8 cellular contexts compared by ENCODE assay signal in the genomic region with DNA sequence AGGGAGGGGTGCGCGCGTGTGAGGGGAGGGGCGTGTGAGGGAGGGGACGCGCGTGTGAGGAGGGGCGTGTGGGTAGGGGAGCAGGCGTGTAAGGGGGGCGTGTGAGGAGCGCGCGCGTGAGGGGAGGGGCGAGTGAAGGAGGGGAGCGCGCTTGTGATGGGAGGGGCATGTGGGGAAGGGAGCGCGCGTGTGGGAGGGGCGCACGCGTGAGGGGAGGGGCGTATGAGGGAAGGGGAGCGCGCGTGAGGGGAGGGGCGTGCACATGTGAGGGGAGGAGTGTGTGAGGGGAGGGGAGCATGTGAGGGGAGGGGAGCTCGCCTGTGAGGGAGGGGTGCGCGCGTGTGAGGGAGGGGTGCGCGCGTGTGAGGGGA. TPM values are rescaled to one million over a fixed set of nuclear protein-coding genes. Genes with fewer than 3 reads are reported as not detected.
DNase-seq lines count a peak whose midpoint lies in the region; ATAC-seq and TF ChIP-seq lines count a peak whose summit lies in the region.

No MANE protein-coding gene starts in this region.

- H3K27me3 ChIP-seq in Panc1 (ENCODE audit: control insufficient read depth, insufficient read depth, low read length): no peaks in the 10 kb centered on the region
- no peaks in the 10 kb centered on the region for H3K27me3 ChIP-seq in fibroblast of lung (ENCODE audit: control insufficient read depth, insufficient read depth, low read length)

- POLR2A ChIA-PET in Panc1 (lab: Charles Lee): no interaction called here
- POLR2A ChIA-PET in naive thymus-derived CD8-positive, alpha-beta T cell (lab: Charles Lee): interaction anchor here (0.6 to 10.1 kb wide), 6 partner anchors 17 to 644 kb away, joined by 3 to 153 read pairs (median 4); a partner anchor contains a TSS

- no peak overlapping the region for H3K27ac ChIP-seq in Panc1 (ENCODE audit: low read length)
- H3K27ac ChIP-seq in fibroblast of lung (ENCODE audit: insufficient read depth, low read length): no peak overlapping the region

- TF ChIP-seq CTCF in Panc1 (IDR thresholded peaks at IDR 0.05) (no peak), fibroblast of lung (conservative IDR thresholded peaks at IDR 0.05 in 1 of 2, IDR thresholded peaks at IDR 0.05 in 1 of 2; ENCODE audit: low read depth in 1 of 2, low read length in 2 of 2) (no peak)

- peak overlapping the region; percentile 53 for H3K27ac Mint-ChIP-seq in activated T-helper 17 cell treated with anti-CD3 and anti-CD28 coated beads, Interleukin-2, amount 50 U/mL, for 72 hours
- H3K27ac Mint-ChIP-seq in naive thymus-derived CD8-positive, alpha-beta T cell: peak overlapping the region; percentile 43 to 99 (median 96)
- H3K27ac Mint-ChIP-seq in stimulated activated naive B cell treated with anti-CD40 and anti-IgM and Interleukin-4, amounts not matched to agents 10 μg/mL and 1 μg/mL and 100 μg/mL, for 72 hours: peak overlapping the region; percentile 99

- no peak overlapping the region for H3K9ac ChIP-seq in fibroblast of lung (ENCODE audit: insufficient read depth, low read length)

- no peaks in the 10 kb centered on the region for H3K9me3 ChIP-seq in Panc1 (ENCODE audit: control insufficient read depth, insufficient read depth, low read depth, low read length)
- no peaks in the 10 kb centered on the region for H3K9me3 ChIP-seq in fibroblast of lung (ENCODE audit: control insufficient read depth, insufficient read depth, low read depth, low read length)

- H3K36me3 ChIP-seq in Panc1 (ENCODE audit: control insufficient read depth, insufficient read depth, low read length): no peaks in the 10 kb centered on the region
- no peaks in the 10 kb centered on the region for H3K36me3 ChIP-seq in fibroblast of lung (ENCODE audit: control insufficient read depth, insufficient read depth, low read length)

- H3K36me3 Mint-ChIP-seq in activated T-helper 17 cell treated with anti-CD3 and anti-CD28 coated beads, Interleukin-2, amount 50 U/mL, for 72 hours (ENCODE audit: low read depth): peaks cover 64% of the 10 kb centered on the region
- H3K36me3 Mint-ChIP-seq in naive thymus-derived CD8-positive, alpha-beta T cell: peaks cover 0 to 12% (median 0%) of the 10 kb centered on the region in 3 donors
- H3K36me3 Mint-ChIP-seq in stimulated activated naive B cell treated with anti-CD40 and anti-IgM and Interleukin-4, amounts not matched to agents 10 μg/mL and 1 μg/mL and 100 μg/mL, for 72 hours: peaks cover 0 to 8% of the 10 kb centered on the region in 2 donors

- in situ Hi-C loops in Panc1 (cut with HindIII; ENCODE audit: low pct_unique_long_range_greater_than_20kb, low sequenced_read_pairs): no loop called here

- H3K4me1 ChIP-seq in Panc1 (ENCODE audit: control insufficient read depth, insufficient read depth, low read length): peaks cover 3% of the 10 kb centered on the region; the same call in 1 of the 2 replicates
- peaks cover 8% of the 10 kb centered on the region for H3K4me1 ChIP-seq in fibroblast of lung (ENCODE audit: control insufficient read depth, extremely low read depth, insufficient read depth, low read length)

- H3K27me3 Mint-ChIP-seq in activated T-helper 17 cell treated with anti-CD3 and anti-CD28 coated beads, Interleukin-2, amount 50 U/mL, for 72 hours: no peaks in the 10 kb centered on the region
- peaks cover 0 to 19% (median 7%) of the 10 kb centered on the region in 5 donors for H3K27me3 Mint-ChIP-seq in naive thymus-derived CD8-positive, alpha-beta T cell
- H3K27me3 Mint-ChIP-seq in stimulated activated naive B cell treated with anti-CD40 and anti-IgM and Interleukin-4, amounts not matched to agents 10 μg/mL and 1 μg/mL and 100 μg/mL, for 72 hours: no peaks in the 10 kb centered on the region

- CTCF ChIA-PET in Panc1 (lab: Charles Lee): interaction anchor here (0.6 to 0.8 kb wide), 5 partner anchors 15 to 79 kb away, joined by 3 to 18 read pairs (median 5); no protein-coding TSS in a partner anchor

- intact Hi-C loops in Panc1 (cut with micrococcal nuclease; ENCODE audit: unreplicated experiment): no loop called here

- peak overlapping the region; percentile 80 for H3K4me3 Mint-ChIP-seq in activated T-helper 17 cell treated with anti-CD3 and anti-CD28 coated beads, Interleukin-2, amount 50 U/mL, for 72 hours
- peak overlapping the region; percentile 89 to 96 (median 94) for H3K4me3 Mint-ChIP-seq in naive thymus-derived CD8-positive, alpha-beta T cell
- H3K4me3 Mint-ChIP-seq in stimulated activated naive B cell treated with anti-CD40 and anti-IgM and Interleukin-4, amounts not matched to agents 10 μg/mL and 1 μg/mL and 100 μg/mL, for 72 hours: peak overlapping the region; percentile 99 to 100

- no peaks in the 10 kb centered on the region for H4K20me1 ChIP-seq in fibroblast of lung (ENCODE audit: control insufficient read depth, extremely low read depth, insufficient read depth, low read length)

- ATAC-seq in Panc1 (peak; percentile 10; the same call in 1 of the 2 replicates), GM21825 (IDR thresholded peaks at IDR 0.05; ENCODE audit: unreplicated experiment) (no peak)
- ATAC-seq in activated T-helper 17 cell treated with anti-CD3 and anti-CD28 coated beads, Interleukin-2, amount 50 U/mL, for 72 hours (replicated peaks): peak; percentile 18
- ATAC-seq in naive thymus-derived CD8-positive, alpha-beta T cell: peak; percentile 8 to 26
- ATAC-seq in stimulated activated naive B cell treated with anti-CD40 and anti-IgM and Interleukin-4, amounts not matched to agents 10 μg/mL and 1 μg/mL and 100 μg/mL, for 72 hours (replicated peaks): peak; percentile 5 to 25

- no TSS peak for BruUV-seq in Panc1 (replicated peaks; lab: Mats Ljungman, UMichigan)

- peaks cover 43% of the 10 kb centered on the region for H3K4me1 Mint-ChIP-seq in activated T-helper 17 cell treated with anti-CD3 and anti-CD28 coated beads, Interleukin-2, amount 50 U/mL, for 72 hours
- H3K4me1 Mint-ChIP-seq in naive thymus-derived CD8-positive, alpha-beta T cell: peaks cover 16 to 35% (median 33%) of the 10 kb centered on the region in 4 donors
- peaks cover 20 to 34% of the 10 kb centered on the region in 2 donors for H3K4me1 Mint-ChIP-seq in stimulated activated naive B cell treated with anti-CD40 and anti-IgM and Interleukin-4, amounts not matched to agents 10 μg/mL and 1 μg/mL and 100 μg/mL, for 72 hours

- DNase-seq in C1 segment of cervical spinal cord (lab: John Stamatoyannopoulos, UW) (peak in 13 of 14 donors; percentile 40 to 96 (median 86)), HK-2 (ENCODE audit: unreplicated experiment) (peak; percentile 93), Panc1 (ENCODE audit: low read depth, low spot score) (no peak), fibroblast of lung (ENCODE audit: low read depth in 2 of 2) (peak; percentile 94 to 95)
- peak; percentile 81 to 94 (median 86) for DNase-seq in naive thymus-derived CD8-positive, alpha-beta T cell
- peak; percentile 72 for DNase-seq in stimulated activated naive B cell treated with anti-CD40 and anti-IgM and Interleukin-4, amounts not matched to agents 10 μg/mL and 1 μg/mL and 100 μg/mL, for 72 hours

- no peak overlapping the region for H3K4me2 ChIP-seq in fibroblast of lung (ENCODE audit: extremely low read depth, insufficient read depth, low read length)

- H3K4me3 ChIP-seq in Panc1 (ENCODE audit: low read depth in 2 of 2, low read length in 2 of 2) (peak overlapping the region; percentile 63 to 71; a peak in 3 of 4 replicates), fibroblast of lung (replicated peaks in 1 of 4; ENCODE audit: control extremely low read depth in 1 of 4, insufficient read depth in 1 of 4, low read depth in 3 of 4, low read length in 4 of 4) (peak overlapping the region in 3 of 4 experiments; percentile 65 to 69 (median 67))

- H2AFZ ChIP-seq in fibroblast of lung (ENCODE audit: low read length): no peak overlapping the region

- H3K9me3 Mint-ChIP-seq in activated T-helper 17 cell treated with anti-CD3 and anti-CD28 coated beads, Interleukin-2, amount 50 U/mL, for 72 hours: no peaks in the 10 kb centered on the region
- no peaks in the 10 kb centered on the region for H3K9me3 Mint-ChIP-seq in naive thymus-derived CD8-positive, alpha-beta T cell
- H3K9me3 Mint-ChIP-seq in stimulated activated naive B cell treated with anti-CD40 and anti-IgM and Interleukin-4, amounts not matched to agents 10 μg/mL and 1 μg/mL and 100 μg/mL, for 72 hours: no peaks in the 10 kb centered on the region

- H3K79me2 ChIP-seq in fibroblast of lung (ENCODE audit: control insufficient read depth, insufficient read depth, low read length): no peaks in the 10 kb centered on the region

RNA-seq across cellular contexts. Expression of a gene that starts 19.1 kb away (rescaled TPM):
- total RNA-seq in Panc1 (2021; ENCODE audit: unreplicated experiment) (12.1 TPM), fibroblast of lung (40.1 and 52.4 TPM in 2 replicates)
- 22.9 TPM for polyA plus RNA-seq in Panc1 (2012; ENCODE audit: insufficient read length)
- 100 to 1,000 TPM in 1 of 2 donors, 10 to 100 TPM in 1; 32.5 to 130 TPM for total RNA-seq in activated T-helper 17 cell treated with anti-CD3 and anti-CD28 coated beads, Interleukin-2, amount 50 U/mL, for 72 hours
- 7.5 and 18.7 TPM in 2 replicates for polyA plus RNA-seq in fibroblast of lung
- polyA plus RNA-seq in fibroblast of lung (2012): 7.5 and 17.4 TPM in 2 replicates
- polyA minus RNA-seq in fibroblast of lung (ENCODE audit: low replicate concordance): 2.0 and 7.0 TPM in 2 replicates
- 10 to 100 TPM; 36.9 to 37.7 TPM for total RNA-seq in naive thymus-derived CD8-positive, alpha-beta T cell
- polyA plus RNA-seq in naive thymus-derived CD8-positive, alpha-beta T cell: 10 to 100 TPM; 18.1 to 20.9 (median 20.1) TPM
